8 cellular contexts compared by ENCODE assay signal in genomic region chr9:96874947-96875459, GRCh38. TPM values are rescaled to one million over a fixed set of nuclear protein-coding genes. Genes with fewer than 3 reads are reported as not detected.
DNase-seq lines count a peak whose midpoint lies in the region; ATAC-seq, FAIRE-seq and TF ChIP-seq lines count a peak whose summit lies in the region.

No MANE protein-coding gene starts in this region.

- no peak overlapping the region for H2AK5ac ChIP-seq in mesenchymal stem cell (ENCODE audit: low read length, severe bottlenecking)

- WGBS in mesenchymal stem cell: 35% methylated on average over 13 of the region's 13 CpGs

- no peak for FAIRE-seq in urothelium cell line (lab: Jason Lieb, UNC)

- H2BK5ac ChIP-seq in mesenchymal stem cell (ENCODE audit: low read depth, low read length, poor library complexity, severe bottlenecking): no peak overlapping the region

- H3K27me3 ChIP-seq in colonic mucosa (peaks cover 7% of the 10 kb centered on the region), mesenchymal stem cell (ENCODE audit: control insufficient read depth in 1 of 2, insufficient read depth in 1 of 2, low read length in 2 of 2) (peaks cover 0 to 48% of the 10 kb centered on the region in 2 experiments)

- no peak overlapping the region for H2BK15ac ChIP-seq in mesenchymal stem cell (ENCODE audit: low read depth, poor library complexity, severe bottlenecking)

- H3K4me1 ChIP-seq in colonic mucosa: no peaks in the 10 kb centered on the region
- H3K4me1 ChIP-seq in mesenchymal stem cell (ENCODE audit: control insufficient read depth, insufficient read depth, low read depth, low read length): peaks cover 7% of the 10 kb centered on the region

- DNase-seq in COLO668 (lab: John Stamatoyannopoulos, UW; ENCODE audit: unreplicated experiment): peak; percentile 85
- DNase-seq in SHP77 (lab: John Stamatoyannopoulos, UW): peak; percentile 11 to 53
- peak; percentile 67 for DNase-seq in colonic mucosa
- DNase-seq in mesenchymal stem cell: peak; percentile 25
- DNase-seq in urothelium cell line (ENCODE audit: low spot score): peak; percentile 49
- no peak for DNase-seq in posterior cingulate gyrus

- H4K8ac ChIP-seq in mesenchymal stem cell (ENCODE audit: low read length): no peak overlapping the region

- no peak overlapping the region for H3K4ac ChIP-seq in mesenchymal stem cell (ENCODE audit: low read depth in 1 of 2, low read length in 2 of 2)

- no peak for TF ChIP-seq CTCF in colonic mucosa (IDR thresholded peaks at IDR 0.05)

- H3K4me2 ChIP-seq in mesenchymal stem cell (ENCODE audit: low read length, poor library complexity, severe bottlenecking): peak overlapping the region; percentile 80

- H3K4me3 ChIP-seq in colonic mucosa (peak overlapping the region; percentile 47), mesenchymal stem cell (ENCODE audit: insufficient read depth in 1 of 2, low read depth in 1 of 2, low read length in 2 of 2) (peak overlapping the region; percentile 65 to 78)

- no peak overlapping the region for H4K91ac ChIP-seq in mesenchymal stem cell (ENCODE audit: low read length)

- H3K9me3 ChIP-seq in colonic mucosa: no peaks in the 10 kb centered on the region
- no peaks in the 10 kb centered on the region for H3K9me3 ChIP-seq in mesenchymal stem cell (ENCODE audit: control insufficient read depth, low read length)

- intact Hi-C loops in colonic mucosa (cut with DNase I) (no loop called here), posterior cingulate gyrus (cut with DNase I) (no loop called here)

- no peaks in the 10 kb centered on the region for H3K79me1 ChIP-seq in mesenchymal stem cell (replicated peaks; ENCODE audit: low read length, poor library complexity, severe bottlenecking)

- H3K18ac ChIP-seq in mesenchymal stem cell (ENCODE audit: low read depth in 1 of 2, low read length in 2 of 2): no peak overlapping the region

- H3K27ac ChIP-seq in colonic mucosa (peak overlapping the region; percentile 79), mesenchymal stem cell (ENCODE audit: low read length, poor library complexity, severe bottlenecking) (peak overlapping the region; percentile 1)

- H2BK12ac ChIP-seq in mesenchymal stem cell (ENCODE audit: low read length in 2 of 2): no peak overlapping the region

- H3K14ac ChIP-seq in mesenchymal stem cell (ENCODE audit: low read length in 2 of 2): no peak overlapping the region

- H2BK120ac ChIP-seq in mesenchymal stem cell (ENCODE audit: low read depth, low read length): no peak overlapping the region

- H3K36me3 ChIP-seq in colonic mucosa: no peaks in the 10 kb centered on the region
- no peaks in the 10 kb centered on the region for H3K36me3 ChIP-seq in mesenchymal stem cell (ENCODE audit: control insufficient read depth in 1 of 2, insufficient read depth in 2 of 2, low read depth in 1 of 2, low read length in 2 of 2)

- H2AFZ ChIP-seq in mesenchymal stem cell (ENCODE audit: low read depth, low read length): peak overlapping the region; percentile 11

- H3K9ac ChIP-seq in colonic mucosa (ENCODE audit: low read depth in 2 of 2, low read length in 2 of 2) (peak overlapping the region; percentile 60 to 88), mesenchymal stem cell (ENCODE audit: low read length) (no peak overlapping the region)

- peak overlapping the region in 1 of 2 experiments; percentile 10 for H3K23ac ChIP-seq in mesenchymal stem cell (ENCODE audit: low read length in 2 of 2)

- peak; percentile 54 for ATAC-seq in GM19372 (IDR thresholded peaks at IDR 0.05; ENCODE audit: low read depth, unreplicated experiment)
- peak; percentile 71 for ATAC-seq in HG03378 (IDR thresholded peaks at IDR 0.05; ENCODE audit: unreplicated experiment)

RNA-seq across cellular contexts. Expression of gene ZNF782, which starts 20.7 kb away (rescaled TPM):
- total RNA-seq in colonic mucosa: 1 to 10 TPM; 4.5 TPM
- 0.80 TPM for polyA plus RNA-seq in mesenchymal stem cell (2013, experiment 1 of 2)
- 0.89 TPM for polyA plus RNA-seq in mesenchymal stem cell (2013, experiment 2 of 2)

RNA-seq across cellular contexts. Expression of gene NUTM2G, which starts 53.6 kb away (rescaled TPM):
- total RNA-seq in colonic mucosa: not detected
- polyA plus RNA-seq in mesenchymal stem cell (2013, experiment 1 of 2): 0.04 TPM
- polyA plus RNA-seq in mesenchymal stem cell (2013, experiment 2 of 2): not detected

Comparison
In these comparisons a context has a peak if more than half of its experiments do, and no peak if none do; other contexts are left out.
1. DNase-seq: peak in COLO668 (single experiment), SHP77 (2 of 2), colonic mucosa (single experiment), mesenchymal stem cell (single experiment) and urothelium cell line (single experiment); none in posterior cingulate gyrus (0 of 10).